11 cellular contexts compared by ENCODE assay signal in the genomic region with DNA sequence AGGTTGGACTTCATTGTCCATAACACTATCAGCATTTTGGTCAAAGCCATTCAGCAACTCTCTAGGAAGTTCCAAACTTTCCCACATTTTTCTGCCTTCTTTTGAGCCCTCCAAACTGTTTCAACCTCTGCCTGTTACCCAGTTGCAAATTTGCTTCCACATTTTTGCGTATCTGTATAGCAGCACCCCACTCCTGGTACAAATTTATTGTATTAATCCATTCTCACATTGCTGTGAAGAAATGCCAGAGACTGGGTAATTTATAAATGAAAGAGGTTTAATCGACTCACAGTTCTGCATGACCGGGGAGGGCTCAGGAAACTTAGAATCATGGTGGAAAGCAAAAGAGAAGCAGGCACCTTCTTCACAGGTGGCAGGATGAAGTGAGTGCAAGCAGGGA.
"Had no signal": no experiment of that assay in that cellular context is flagged by ENCODE, and none has a peak within 500 bp of the region (broad histone marks: within the 10 kb centered on the region; RNA-seq: fewer than 3 reads in every experiment).

No MANE protein-coding gene starts in this region.

- H2AFZ ChIP-seq: GM23248, GM23338 had no signal

- H3K4me1 Mint-ChIP-seq: GM23338, H9 had no signal

- H3K27ac Mint-ChIP-seq: GM23338, H9, HFFc6 had no signal

- DNase-seq: GM23248, GOT3, H7, H9, HCEC 1CT, HFFc6 had no signal

- H3K4me3 ChIP-seq: GM23248, GM23338, HAP-1 had no signal

- H3K27ac ChIP-seq: GM23248 had no signal

- H3K36me3 ChIP-seq: HAP-1 had no signal

- H3K4me2 ChIP-seq: GM23338 had no signal

- ATAC-seq: GM23338, HCT116 had no signal

- FAIRE-seq: H1, H54 had no signal

- H3K4me3 Mint-ChIP-seq: GM23338, H9, HFFc6 had no signal

- H3K9ac ChIP-seq: GM23248 had no signal

- H3K4me1 ChIP-seq: HAP-1 had no signal
